9 cellular contexts compared by ENCODE assay signal in genomic region chr4:706834-707598, GRCh38. TPM values are rescaled to one million over a fixed set of nuclear protein-coding genes. Genes with fewer than 3 reads are reported as not detected.
DNase-seq lines count a peak whose midpoint lies in the region; ATAC-seq and TF ChIP-seq lines count a peak whose summit lies in the region.
"Had no signal": no experiment of that assay in that cellular context is flagged by ENCODE, and none has a peak within 500 bp of the region (broad histone marks: within the 10 kb centered on the region; RNA-seq: fewer than 3 reads in every experiment).

No MANE protein-coding gene starts in this region.

- ATAC-seq in Panc1 (no peak), HG03095 (IDR thresholded peaks at IDR 0.05; ENCODE audit: unreplicated experiment) (no peak)

- no peak overlapping the region for H2BK12ac ChIP-seq in trophoblast cell (ENCODE audit: low read length)

- intact Hi-C loops in CD4-positive, alpha-beta memory T cell (cut with micrococcal nuclease) = no loop called here
- intact Hi-C loops in Panc1 (cut with micrococcal nuclease; ENCODE audit: unreplicated experiment) = no loop called here
- intact Hi-C loops in activated CD4-positive, alpha-beta T cell treated with anti-CD3 and anti-CD28 coated beads, Interleukin-2, amount 10 ng/mL, durations not matched to agents 24 days and 14 days (cut with micrococcal nuclease) = no loop called here

- H2BK120ac ChIP-seq in trophoblast cell (ENCODE audit: insufficient read depth, low read length, poor library complexity) = no peak overlapping the region

- WGBS in trophoblast cell (ENCODE audit: extremely low coverage, insufficient coverage, insufficient read length) = no CpG with 5 or more reads among the region's 21 CpGs

- peak overlapping the region; percentile 93 for H3K27ac ChIP-seq in CD4-positive, alpha-beta memory T cell (ENCODE audit: low read depth, low read length)
- H3K27ac ChIP-seq in Panc1 (ENCODE audit: low read length) (peak overlapping the region; percentile 34; the same call in 1 of the 2 replicates), fibroblast of lung (ENCODE audit: insufficient read depth, low read length) (peak overlapping the region; percentile 20), trophoblast cell (ENCODE audit: low read depth, low read length) (no peak overlapping the region)

- H4K91ac ChIP-seq in trophoblast cell (ENCODE audit: low read depth, low read length) = no peak overlapping the region

- POLR2A ChIA-PET in CD4-positive, alpha-beta memory T cell (lab: Charles Lee; ENCODE audit: partially characterized antibody) = no interaction called here
- POLR2A ChIA-PET in Panc1 (lab: Charles Lee) = no interaction called here

- no peak overlapping the region for H3K18ac ChIP-seq in trophoblast cell (ENCODE audit: low read length)

- H3K36me3 Mint-ChIP-seq in CD4-positive, alpha-beta memory T cell = peaks cover 0 to 2% of the 10 kb centered on the region in 2 donors
- peaks cover 5% of the 10 kb centered on the region for H3K36me3 Mint-ChIP-seq in activated CD4-positive, alpha-beta T cell treated with anti-CD3 and anti-CD28 coated beads, Interleukin-2, amount 10 ng/mL, durations not matched to agents 24 days and 14 days (ENCODE audit: low read depth)

- H2AFZ ChIP-seq in fibroblast of lung (ENCODE audit: low read length) (no peak overlapping the region), trophoblast cell (ENCODE audit: insufficient read depth, low read length, poor library complexity) (no peak overlapping the region)

- H2AK5ac ChIP-seq in trophoblast cell (ENCODE audit: low read length) = peak overlapping the region; percentile 58

- no peak overlapping the region for H3K23ac ChIP-seq in trophoblast cell (ENCODE audit: low read length)

- H2BK5ac ChIP-seq in trophoblast cell (ENCODE audit: low read depth, low read length, poor library complexity) = no peak overlapping the region

- no peak overlapping the region for H3K4me3 ChIP-seq in CD4-positive, alpha-beta memory T cell (ENCODE audit: low read length in 2 of 2)
- H3K4me3 ChIP-seq in Panc1 (ENCODE audit: low read depth in 2 of 2, low read length in 2 of 2) (peak overlapping the region; percentile 81 to 84), fibroblast of lung (replicated peaks in 1 of 4; ENCODE audit: control extremely low read depth in 1 of 4, insufficient read depth in 1 of 4, low read depth in 3 of 4, low read length in 4 of 4) (peak overlapping the region; percentile 38 to 88 (median 80)), trophoblast cell (ENCODE audit: low read depth, low read length) (peak overlapping the region; percentile 46)

- no peak for TF ChIP-seq CTCF in Panc1 (IDR thresholded peaks at IDR 0.05)
- TF ChIP-seq CTCF in fibroblast of lung (conservative IDR thresholded peaks at IDR 0.05 in 1 of 2, IDR thresholded peaks at IDR 0.05 in 1 of 2; ENCODE audit: low read depth in 1 of 2, low read length in 2 of 2) = no peak

- peaks cover 12 to 32% (median 16%) of the 10 kb centered on the region in 4 donors for H3K4me1 Mint-ChIP-seq in CD4-positive, alpha-beta memory T cell
- peaks cover 14% of the 10 kb centered on the region for H3K4me1 Mint-ChIP-seq in activated CD4-positive, alpha-beta T cell treated with anti-CD3 and anti-CD28 coated beads, Interleukin-2, amount 10 ng/mL, durations not matched to agents 24 days and 14 days

- in situ Hi-C loops in Panc1 (cut with HindIII; ENCODE audit: low pct_unique_long_range_greater_than_20kb, low sequenced_read_pairs) = no loop called here

- H3K4me2 ChIP-seq in fibroblast of lung (ENCODE audit: extremely low read depth, insufficient read depth, low read length) (peak overlapping the region; percentile 92), trophoblast cell (ENCODE audit: low read length) (peak overlapping the region; percentile 69)

- H3K9ac ChIP-seq in fibroblast of lung (ENCODE audit: insufficient read depth, low read length) = peak overlapping the region; percentile 63
- H3K9ac ChIP-seq in trophoblast cell (ENCODE audit: low read length) = peak overlapping the region; percentile 70

- no peak overlapping the region for H3K4me3 Mint-ChIP-seq in CD4-positive, alpha-beta memory T cell
- H3K4me3 Mint-ChIP-seq in activated CD4-positive, alpha-beta T cell treated with anti-CD3 and anti-CD28 coated beads, Interleukin-2, amount 10 ng/mL, durations not matched to agents 24 days and 14 days = no peak overlapping the region

- no TSS peak for BruUV-seq in Panc1 (replicated peaks; lab: Mats Ljungman, UMichigan)

- H3K27me3 ChIP-seq in CD4-positive, alpha-beta memory T cell (ENCODE audit: insufficient read depth, low read length) = no peaks in the 10 kb centered on the region
- H3K27me3 ChIP-seq in Panc1 (ENCODE audit: control insufficient read depth, insufficient read depth, low read length) (no peaks in the 10 kb centered on the region), fibroblast of lung (ENCODE audit: control insufficient read depth, insufficient read depth, low read length) (no peaks in the 10 kb centered on the region), trophoblast cell (ENCODE audit: insufficient read depth, low read length) (no peaks in the 10 kb centered on the region)

- peak overlapping the region; percentile 37 for H3K14ac ChIP-seq in trophoblast cell (ENCODE audit: low read length)

- H3K4ac ChIP-seq in trophoblast cell (ENCODE audit: low read depth, low read length) = peak overlapping the region; percentile 69

- CTCF ChIA-PET in CD4-positive, alpha-beta memory T cell (lab: Charles Lee; ENCODE audit: partially characterized antibody) = no interaction called here
- CTCF ChIA-PET in Panc1 (lab: Charles Lee) = no interaction called here

- H3K9me3 Mint-ChIP-seq in CD4-positive, alpha-beta memory T cell = no peaks in the 10 kb centered on the region
- H3K9me3 Mint-ChIP-seq in activated CD4-positive, alpha-beta T cell treated with anti-CD3 and anti-CD28 coated beads, Interleukin-2, amount 10 ng/mL, durations not matched to agents 24 days and 14 days = no peaks in the 10 kb centered on the region

- no peaks in the 10 kb centered on the region for H3K9me3 ChIP-seq in CD4-positive, alpha-beta memory T cell (ENCODE audit: control insufficient read depth in 1 of 2, low read length in 2 of 2)
- H3K9me3 ChIP-seq in Panc1 (ENCODE audit: control insufficient read depth, insufficient read depth, low read depth, low read length) (no peaks in the 10 kb centered on the region), fibroblast of lung (ENCODE audit: control insufficient read depth, insufficient read depth, low read depth, low read length) (no peaks in the 10 kb centered on the region), trophoblast cell (ENCODE audit: insufficient read depth, low read depth, low read length) (peaks cover 6% of the 10 kb centered on the region)

- H3K4me1 ChIP-seq in CD4-positive, alpha-beta memory T cell (ENCODE audit: insufficient read depth, low read length) = peaks cover 29% of the 10 kb centered on the region
- H3K4me1 ChIP-seq in Panc1 (ENCODE audit: control insufficient read depth, insufficient read depth, low read length) (peaks cover 4% of the 10 kb centered on the region; the same call in 1 of the 2 replicates), fibroblast of lung (ENCODE audit: control insufficient read depth, extremely low read depth, insufficient read depth, low read length) (no peaks in the 10 kb centered on the region), trophoblast cell (ENCODE audit: control insufficient read depth in 1 of 2, insufficient read depth in 2 of 2, low read length in 2 of 2) (peaks cover 21 to 25% of the 10 kb centered on the region in 2 experiments)

- H4K20me1 ChIP-seq in fibroblast of lung (ENCODE audit: control insufficient read depth, extremely low read depth, insufficient read depth, low read length) = peaks cover 3% of the 10 kb centered on the region

- H4K12ac ChIP-seq in trophoblast cell (ENCODE audit: low read depth, low read length) = peak overlapping the region; percentile 52

- no peak overlapping the region for H3K27ac Mint-ChIP-seq in CD4-positive, alpha-beta memory T cell
- no peak overlapping the region for H3K27ac Mint-ChIP-seq in activated CD4-positive, alpha-beta T cell treated with anti-CD3 and anti-CD28 coated beads, Interleukin-2, amount 10 ng/mL, durations not matched to agents 24 days and 14 days

- no peaks in the 10 kb centered on the region for H3K36me3 ChIP-seq in CD4-positive, alpha-beta memory T cell (ENCODE audit: insufficient read depth, low read length)
- H3K36me3 ChIP-seq in Panc1 (ENCODE audit: control insufficient read depth, insufficient read depth, low read length) (peaks cover 4% of the 10 kb centered on the region; the same call in 1 of the 2 replicates), fibroblast of lung (ENCODE audit: control insufficient read depth, insufficient read depth, low read length) (no peaks in the 10 kb centered on the region), trophoblast cell (ENCODE audit: control insufficient read depth in 1 of 2, insufficient read depth in 2 of 2, low read length in 2 of 2) (peaks cover 15 to 19% of the 10 kb centered on the region in 2 experiments)

- no peaks in the 10 kb centered on the region for H3K27me3 Mint-ChIP-seq in CD4-positive, alpha-beta memory T cell
- H3K27me3 Mint-ChIP-seq in activated CD4-positive, alpha-beta T cell treated with anti-CD3 and anti-CD28 coated beads, Interleukin-2, amount 10 ng/mL, durations not matched to agents 24 days and 14 days = no peaks in the 10 kb centered on the region

- no peak for DNase-seq in CD4-positive, alpha-beta memory T cell
- no peak for DNase-seq in Panc1 (ENCODE audit: low read depth, low spot score)
- DNase-seq in fibroblast of lung (ENCODE audit: low read depth in 2 of 2) = no peak
- DNase-seq in trophoblast cell = no peak
- no peak for DNase-seq in HUDEP-2 (lab: John Stamatoyannopoulos, UW; ENCODE audit: unreplicated experiment in 76 of 76)
- no peak for DNase-seq in activated CD4-positive, alpha-beta T cell treated with anti-CD3 and anti-CD28 coated beads, Interleukin-2, amount 10 ng/mL, durations not matched to agents 24 days and 14 days
- no peak for DNase-seq in HuH-7.5 (ENCODE audit: low spot score)
- DNase-seq: DMS153 had no signal

- H4K8ac ChIP-seq in trophoblast cell (ENCODE audit: low read depth, low read length) = no peak overlapping the region

- peaks cover 12% of the 10 kb centered on the region for H3K79me1 ChIP-seq in trophoblast cell (ENCODE audit: low read length)

- H3K79me2 ChIP-seq in fibroblast of lung (ENCODE audit: control insufficient read depth, insufficient read depth, low read length) = peaks cover 44% of the 10 kb centered on the region
- peaks cover 33% of the 10 kb centered on the region for H3K79me2 ChIP-seq in trophoblast cell (ENCODE audit: control insufficient read depth, insufficient read depth, low read length, poor library complexity)

RNA-seq across cellular contexts. Expression of gene PCGF3, which starts 1.4 kb away (rescaled TPM):
- 10 to 100 TPM; 66.1 to 73.8 TPM for total RNA-seq in CD4-positive, alpha-beta memory T cell
- 1 to 10 TPM; 2.9 to 5.0 TPM for polyA plus RNA-seq in CD4-positive, alpha-beta memory T cell
- total RNA-seq in Panc1 (2021; ENCODE audit: unreplicated experiment) (44.6 TPM), fibroblast of lung (27.1 and 30.0 TPM in 2 replicates)
- polyA plus RNA-seq in Panc1 (2012; ENCODE audit: insufficient read length) = 65.6 TPM
- 24.8 and 25.6 TPM in 2 replicates for polyA plus RNA-seq in fibroblast of lung
- polyA plus RNA-seq in fibroblast of lung (2012) = 21.9 and 25.8 TPM in 2 replicates
- polyA minus RNA-seq in fibroblast of lung (ENCODE audit: low replicate concordance) = 42.8 and 80.2 TPM in 2 replicates
- 63.6 and 66.1 TPM in 2 replicates for polyA plus RNA-seq in trophoblast cell (2013)
- total RNA-seq in activated CD4-positive, alpha-beta T cell treated with anti-CD3 and anti-CD28 coated beads, Interleukin-2, amount 10 ng/mL, durations not matched to agents 24 days and 14 days = 32.1 and 34.5 TPM in 2 replicates

RNA-seq across cellular contexts. Expression of gene SLC49A3, which starts 18.1 kb away (rescaled TPM):
- total RNA-seq in CD4-positive, alpha-beta memory T cell = 1 to 10 TPM; 1.0 to 1.7 TPM
- not detected for polyA plus RNA-seq in CD4-positive, alpha-beta memory T cell
- total RNA-seq in Panc1 (2021; ENCODE audit: unreplicated experiment) (0.62 TPM), fibroblast of lung (3.9 and 5.1 TPM in 2 replicates)
- 0.59 TPM for polyA plus RNA-seq in Panc1 (2012; ENCODE audit: insufficient read length)
- 0.42 and 0.62 TPM in 2 replicates for polyA plus RNA-seq in fibroblast of lung
- 0.99 and 1.1 TPM in 2 replicates for polyA plus RNA-seq in fibroblast of lung (2012)
- 0.30 and 0.35 TPM in 2 replicates for polyA minus RNA-seq in fibroblast of lung (ENCODE audit: low replicate concordance)
- polyA plus RNA-seq in trophoblast cell (2013) = 1.8 and 2.1 TPM in 2 replicates
- 0.40 and 0.72 TPM in 2 replicates for total RNA-seq in activated CD4-positive, alpha-beta T cell treated with anti-CD3 and anti-CD28 coated beads, Interleukin-2, amount 10 ng/mL, durations not matched to agents 24 days and 14 days

RNA-seq across cellular contexts. Expression of gene MYL5, which starts 32.7 kb away (rescaled TPM):
- 10 to 100 TPM; 12.1 to 15.4 TPM for total RNA-seq in CD4-positive, alpha-beta memory T cell
- 1 to 10 TPM; 2.1 to 3.2 TPM for polyA plus RNA-seq in CD4-positive, alpha-beta memory T cell
- total RNA-seq in Panc1 (2021; ENCODE audit: unreplicated experiment) (12.0 TPM), fibroblast of lung (13.4 and 14.4 TPM in 2 replicates)
- 14.5 TPM for polyA plus RNA-seq in Panc1 (2012; ENCODE audit: insufficient read length)
- polyA plus RNA-seq in fibroblast of lung = 8.6 and 9.6 TPM in 2 replicates
- 16.7 and 19.1 TPM in 2 replicates for polyA plus RNA-seq in fibroblast of lung (2012)
- 8.2 and 19.7 TPM in 2 replicates for polyA minus RNA-seq in fibroblast of lung (ENCODE audit: low replicate concordance)
- polyA plus RNA-seq in trophoblast cell (2013) = 5.2 and 5.5 TPM in 2 replicates
- total RNA-seq in activated CD4-positive, alpha-beta T cell treated with anti-CD3 and anti-CD28 coated beads, Interleukin-2, amount 10 ng/mL, durations not matched to agents 24 days and 14 days = 23.4 and 24.7 TPM in 2 replicates

RNA-seq across cellular contexts. Expression of gene ATP5ME, which starts 32.9 kb away (rescaled TPM):
- total RNA-seq in CD4-positive, alpha-beta memory T cell = 100 to 1,000 TPM; 137 to 152 TPM
- 100 to 1,000 TPM; 419 to 542 TPM for polyA plus RNA-seq in CD4-positive, alpha-beta memory T cell
- 257 TPM for total RNA-seq in Panc1 (2021; ENCODE audit: unreplicated experiment)
- 535 TPM for polyA plus RNA-seq in Panc1 (2012; ENCODE audit: insufficient read length)
- 204 and 257 TPM in 2 replicates for total RNA-seq in fibroblast of lung
- 356 and 367 TPM in 2 replicates for polyA plus RNA-seq in fibroblast of lung
- polyA plus RNA-seq in fibroblast of lung (2012) = 848 and 872 TPM in 2 replicates
- 25.8 and 82.6 TPM in 2 replicates for polyA minus RNA-seq in fibroblast of lung (ENCODE audit: low replicate concordance)
- 783 and 790 TPM in 2 replicates for polyA plus RNA-seq in trophoblast cell (2013)
- total RNA-seq in activated CD4-positive, alpha-beta T cell treated with anti-CD3 and anti-CD28 coated beads, Interleukin-2, amount 10 ng/mL, durations not matched to agents 24 days and 14 days = 232 TPM in 2 replicates

Comparison
In these comparisons a context has a peak if more than half of its experiments do, and no peak if none do; other contexts are left out.
1. H3K4me3 ChIP-seq: peak in Panc1 (2 of 2), fibroblast of lung (4 of 4) and trophoblast cell (single experiment); none in CD4-positive, alpha-beta memory T cell (0 of 2).